15 cellular contexts compared by ENCODE assay signal in genomic region chr17:71142333-71142732, GRCh38.
DNase-seq lines count a peak whose midpoint lies in the region; ATAC-seq and TF ChIP-seq lines count a peak whose summit lies in the region.
"Had no signal": no experiment of that assay in that cellular context is flagged by ENCODE, and none has a peak within 500 bp of the region (broad histone marks: within the 10 kb centered on the region; RNA-seq: fewer than 3 reads in every experiment).

No MANE protein-coding gene starts in this region.

- no peaks in the 10 kb centered on the region for H3K4me1 ChIP-seq in neural progenitor cell
- H3K4me1 ChIP-seq in MM.1S (ENCODE audit: low read length): no peaks in the 10 kb centered on the region

- H3K4me3 Mint-ChIP-seq in neural progenitor cell: no peak overlapping the region
- H3K4me3 Mint-ChIP-seq: CD4-positive, alpha-beta T cell had no signal

- DNase-seq in NCI-H2029 treated with DMSO at 0.1 percent for 48 hours (lab: John Stamatoyannopoulos, UW) (peak; percentile 7), NCI-H2029 (lab: John Stamatoyannopoulos, UW) (no peak), HCEC 1CT (peak; percentile 11), RPMI7951 (ENCODE audit: low read depth) (peak; percentile 37), neural progenitor cell (ENCODE audit: low spot score) (no peak), MM.1S (no peak), left lobe of liver (ENCODE audit: low spot score) (no peak)
- DNase-seq: AML-193; Calu3; CD4-positive, alpha-beta T cell; GF-D8; MG63; T-helper 2 cell had no signal

- H4K20me1 ChIP-seq in neural progenitor cell (ENCODE audit: low read depth): no peaks in the 10 kb centered on the region
- no peaks in the 10 kb centered on the region for H4K20me1 ChIP-seq in MM.1S (ENCODE audit: insufficient read depth, low read length)

- H3F3A ChIP-seq in neural progenitor cell (ENCODE audit: low read depth) (no peaks in the 10 kb centered on the region), MM.1S (ENCODE audit: insufficient read depth, low read length) (no peaks in the 10 kb centered on the region)

- H3K36me3 Mint-ChIP-seq in neural progenitor cell: no peaks in the 10 kb centered on the region

- H3K36me3 ChIP-seq in neural progenitor cell: no peaks in the 10 kb centered on the region
- H3K36me3 ChIP-seq in MM.1S (replicated peaks; ENCODE audit: insufficient read depth, low read length): no peaks in the 10 kb centered on the region
- H3K36me3 ChIP-seq: MG63 had no signal

- H2AFZ ChIP-seq in neural progenitor cell (replicated peaks) (no peak overlapping the region), MM.1S (ENCODE audit: low read length) (no peak overlapping the region)

- H3K9me2 ChIP-seq in MM.1S (replicated peaks; ENCODE audit: insufficient read depth, low read length): no peaks in the 10 kb centered on the region

- H3K4me1 Mint-ChIP-seq in neural progenitor cell: no peaks in the 10 kb centered on the region

- H3K9me3 ChIP-seq in neural progenitor cell (ENCODE audit: low read depth) (no peaks in the 10 kb centered on the region), MM.1S (replicated peaks; ENCODE audit: insufficient read depth, low read length) (no peaks in the 10 kb centered on the region)
- H3K9me3 ChIP-seq: MG63 had no signal

- H3K9me3 Mint-ChIP-seq in neural progenitor cell: no peaks in the 10 kb centered on the region

- H3K27ac ChIP-seq in neural progenitor cell: no peak overlapping the region
- no peak overlapping the region for H3K27ac ChIP-seq in MM.1S (ENCODE audit: low read length)

- TF ChIP-seq CTCF in neural progenitor cell (IDR thresholded peaks at IDR 0.05) (no peak), MM.1S (IDR thresholded peaks at IDR 0.05; ENCODE audit: low read length) (no peak)

- H3K27ac Mint-ChIP-seq in neural progenitor cell: peak overlapping the region; percentile 31
- H3K27ac Mint-ChIP-seq: CD4-positive, alpha-beta T cell had no signal

- no peak for ATAC-seq in GM19351 (IDR thresholded peaks at IDR 0.05; ENCODE audit: unreplicated experiment)
- no peak for ATAC-seq in left lobe of liver
- ATAC-seq: HepG2 had no signal

- H3K79me2 ChIP-seq in neural progenitor cell (ENCODE audit: low read depth) (no peaks in the 10 kb centered on the region), MM.1S (ENCODE audit: low read length) (no peaks in the 10 kb centered on the region)

- H3K9ac ChIP-seq in neural progenitor cell: no peak overlapping the region
- no peak overlapping the region for H3K9ac ChIP-seq in MM.1S (ENCODE audit: low read length)

- H3K4me3 ChIP-seq in neural progenitor cell (no peak overlapping the region), MM.1S (ENCODE audit: low read length) (no peak overlapping the region)

- H3K4me2 ChIP-seq in neural progenitor cell (no peak overlapping the region), MM.1S (ENCODE audit: low read depth, low read length) (no peak overlapping the region)

- peaks cover 1% of the 10 kb centered on the region for H3K27me3 Mint-ChIP-seq in neural progenitor cell (ENCODE audit: insufficient read depth, low read depth)
- H3K27me3 Mint-ChIP-seq: CD4-positive, alpha-beta T cell had no signal

- H3K27me3 ChIP-seq in neural progenitor cell (no peaks in the 10 kb centered on the region), MM.1S (replicated peaks; ENCODE audit: insufficient read depth, low read length) (no peaks in the 10 kb centered on the region)
- H3K27me3 ChIP-seq: MG63 had no signal

Comparison
In these comparisons a context has a peak if more than half of its experiments do, and no peak if none do; other contexts are left out.
1. DNase-seq: peak in NCI-H2029 treated with DMSO at 0.1 percent for 48 hours (single experiment), HCEC 1CT (single experiment) and RPMI7951 (single experiment); none in NCI-H2029 (single experiment), neural progenitor cell (single experiment), MM.1S (single experiment) and left lobe of liver (single experiment).